In the genomic region with DNA sequence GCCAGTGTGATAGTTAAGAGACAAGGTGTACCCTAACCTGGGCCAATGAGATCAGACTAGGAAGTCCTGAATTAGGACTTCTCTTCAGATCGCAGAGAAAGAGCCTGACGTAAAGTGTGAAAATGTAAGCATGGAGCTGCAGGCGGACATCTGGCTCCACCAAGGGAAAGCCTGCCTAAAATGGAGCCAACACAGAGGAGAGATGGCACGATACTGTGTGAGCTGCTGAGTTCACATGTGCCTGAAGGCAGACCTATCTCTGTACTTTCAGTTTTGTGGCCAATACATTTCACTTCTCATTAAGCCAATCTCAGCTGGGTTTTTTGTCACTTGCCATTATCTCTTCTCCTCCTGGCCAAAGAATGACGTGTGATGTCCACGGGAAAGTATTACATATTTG, we compare ENCODE assay signal across 25 cellular contexts.
"Had no signal": no experiment of that assay in that cellular context is flagged by ENCODE, and none has a peak within 500 bp of the region (broad histone marks: within the 10 kb centered on the region; RNA-seq: fewer than 3 reads in every experiment).

No MANE protein-coding gene starts in this region.

- ATAC-seq: activated CD4-positive, CD25-positive, alpha-beta regulatory T cell treated with anti-CD3 and anti-CD28 coated beads, Interleukin-2, amount 50 U/mL, for 24 hours; activated CD8-positive, alpha-beta T cell treated with anti-CD3 and anti-CD28 coated beads for 36 hours; activated T-cell treated with anti-CD3 and anti-CD28 coated beads, Interleukin-2, amount 50 U/mL, for 4 hours; activated T-helper 17 cell treated with anti-CD3 and anti-CD28 coated beads, Interleukin-2, amount 50 U/mL, for 72 hours; gastroesophageal sphincter; heart right ventricle had no signal

- H3K4me2 ChIP-seq: hepatocyte had no signal

- H3K36me3 ChIP-seq: brain microvascular endothelial cell, colonic mucosa, esophagus squamous epithelium, gastroesophageal sphincter, heart right ventricle, WERI-Rb-1 had no signal

- H3K27ac ChIP-seq: brain microvascular endothelial cell, colonic mucosa, epithelial cell of prostate, esophagus squamous epithelium, gastroesophageal sphincter, heart right ventricle, hepatocyte, WERI-Rb-1 had no signal

- H3K9me3 ChIP-seq: colonic mucosa, esophagus squamous epithelium, gastroesophageal sphincter, heart right ventricle had no signal

- H3K4me3 ChIP-seq: colonic mucosa, esophagus squamous epithelium, gastroesophageal sphincter, heart right ventricle, hepatocyte had no signal

- H2AFZ ChIP-seq: hepatocyte had no signal

- H3K4me1 ChIP-seq: colonic mucosa, esophagus squamous epithelium, gastroesophageal sphincter had no signal

- H3K79me2 ChIP-seq: hepatocyte had no signal

- H3K27me3 ChIP-seq: brain microvascular endothelial cell, colonic mucosa, esophagus squamous epithelium, gastroesophageal sphincter, heart right ventricle, hepatocyte had no signal

- DNase-seq: activated B cell treated with CpG ODN at 0.5 μM for 24 hours; activated CD4-positive, alpha-beta T cell treated with anti-CD3 and anti-CD28 coated beads for 48 hours; activated CD4-positive, alpha-beta T cell treated with anti-CD3 and anti-CD28 coated beads, Interleukin-2, amount 50 U/mL, for 1 hour; activated CD4-positive, alpha-beta T cell treated with anti-CD3 and anti-CD28 coated beads, Interleukin-2, amount 50 U/mL, for 48 hours; activated CD8-positive, alpha-beta memory T cell treated with anti-CD3 and anti-CD28 coated beads for 24 hours; activated CD8-positive, alpha-beta T cell treated with anti-CD3 and anti-CD28 coated beads for 36 hours; activated effector memory CD4-positive, alpha-beta T cell treated with Interleukin-2 at 50 U/mL for 16 hours; activated gamma-delta T cell treated with Interleukin-2 at 50 U/mL for 16 hours; activated naive CD4-positive, alpha-beta T cell treated with anti-CD3 and anti-CD28 coated beads, Interleukin-2, amount 50 U/mL, for 16 hours; activated naive CD4-positive, alpha-beta T cell treated with Interleukin-2 at 50 U/mL for 16 hours; activated T-cell treated with anti-CD3 and anti-CD28 coated beads, Interleukin-2, amount 50 U/mL, for 4 hours; amniotic stem cell; brain microvascular endothelial cell; colonic mucosa; effector CD8-positive, alpha-beta T cell; esophagus squamous epithelium; foreskin melanocyte; heart right ventricle; T1000; WERI-Rb-1 had no signal
